18 cellular contexts compared by ENCODE assay signal in the genomic region with DNA sequence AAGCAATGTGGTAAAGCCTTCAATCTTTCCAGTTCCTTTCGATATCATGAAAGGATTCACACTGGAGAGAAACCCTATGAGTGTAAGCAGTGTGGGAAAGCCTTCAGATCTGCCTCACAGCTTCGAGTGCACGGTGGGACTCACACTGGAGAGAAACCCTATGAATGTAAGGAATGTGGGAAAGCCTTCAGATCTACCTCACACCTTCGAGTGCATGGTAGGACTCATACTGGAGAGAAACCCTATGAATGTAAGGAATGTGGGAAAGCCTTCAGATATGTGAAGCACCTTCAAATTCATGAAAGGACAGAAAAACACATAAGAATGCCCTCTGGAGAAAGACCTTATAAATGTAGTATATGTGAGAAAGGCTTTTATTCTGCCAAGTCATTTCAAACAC. TPM values are rescaled to one million over a fixed set of nuclear protein-coding genes. Genes with fewer than 3 reads are reported as not detected.
DNase-seq lines count a peak whose midpoint lies in the region; ATAC-seq and TF ChIP-seq lines count a peak whose summit lies in the region.
"Had no signal": no experiment of that assay in that cellular context is flagged by ENCODE, and none has a peak within 500 bp of the region (broad histone marks: within the 10 kb centered on the region; RNA-seq: fewer than 3 reads in every experiment).

No MANE protein-coding gene starts in this region.

- no peaks in the 10 kb centered on the region for H3K27me3 Mint-ChIP-seq in activated CD4-positive, alpha-beta T cell treated with anti-CD3 and anti-CD28 coated beads, Interleukin-2, amount 10 ng/mL, durations not matched to agents 24 days and 14 days
- H3K27me3 Mint-ChIP-seq: brain; naive thymus-derived CD4-positive, alpha-beta T cell had no signal

- peaks cover 44% of the 10 kb centered on the region for H3K9me3 Mint-ChIP-seq in activated CD4-positive, alpha-beta T cell treated with anti-CD3 and anti-CD28 coated beads, Interleukin-2, amount 10 ng/mL, durations not matched to agents 24 days and 14 days

- H3K4me3 Mint-ChIP-seq in activated CD4-positive, alpha-beta T cell treated with anti-CD3 and anti-CD28 coated beads, Interleukin-2, amount 10 ng/mL, durations not matched to agents 24 days and 14 days, result no peak overlapping the region
- H3K4me3 Mint-ChIP-seq: brain had no signal

- H3F3A ChIP-seq in smooth muscle cell (ENCODE audit: low read depth), result peaks cover 21% of the 10 kb centered on the region

- TF ChIP-seq CTCF in coronary artery (IDR thresholded peaks at IDR 0.05) (no peak), smooth muscle cell (IDR thresholded peaks at IDR 0.05; ENCODE audit: borderline replicate concordance, insufficient read depth, poor library complexity, severe bottlenecking) (no peak), spleen (IDR thresholded peaks at IDR 0.05 in 8 of 11, conservative IDR thresholded peaks at IDR 0.05 in 3 of 11) (no peak)

- no peak overlapping the region for H3K9ac ChIP-seq in smooth muscle cell (ENCODE audit: low read depth)

- peak; percentile 56 for DNase-seq in activated CD4-positive, alpha-beta T cell treated with anti-CD3 and anti-CD28 coated beads, Interleukin-2, amount 10 ng/mL, durations not matched to agents 24 days and 14 days
- no peak for DNase-seq in activated CD4-positive, alpha-beta T cell treated with anti-CD3 and anti-CD28 coated beads for 4 hours
- peak; percentile 24 for DNase-seq in LHCN-M2 (ENCODE audit: low read depth)
- no peak for DNase-seq in coronary artery (ENCODE audit: low spot score)
- DNase-seq in smooth muscle cell (lab: John Stamatoyannopoulos, UW; ENCODE audit: unreplicated experiment), result no peak
- no peak for DNase-seq in MG63
- DNase-seq in spleen, result no peak
- DNase-seq: activated CD4-positive, alpha-beta T cell treated with anti-CD3 and anti-CD28 coated beads, Interleukin-2, amount 50 U/mL, for 48 hours; COR-L47; left lung; NCI-H1105; NCI-H2227 treated with DMSO at 0.1 percent for 48 hours; T-helper 9 cell; testis had no signal

- H3K4me3 ChIP-seq in coronary artery (peak overlapping the region; percentile 19), smooth muscle cell (peak overlapping the region; percentile 24), MG63 (no peak overlapping the region), spleen (peak overlapping the region in 1 of 8 donors; percentile 4)
- H3K4me3 ChIP-seq: left lung, testis had no signal

- intact Hi-C loops in activated CD4-positive, alpha-beta T cell treated with anti-CD3 and anti-CD28 coated beads, Interleukin-2, amount 10 ng/mL, durations not matched to agents 24 days and 14 days (cut with micrococcal nuclease), result no loop called here
- intact Hi-C loops in spleen (cut with DNase I; ENCODE audit: low total_unique reads), result no loop called here

- peaks cover 87% of the 10 kb centered on the region for H3K9me3 ChIP-seq in smooth muscle cell (replicated peaks; ENCODE audit: low read depth)
- peaks cover 92% of the 10 kb centered on the region for H3K9me3 ChIP-seq in MG63
- H3K9me3 ChIP-seq in spleen, result peaks cover 53 to 100% (median 100%) of the 10 kb centered on the region in 8 donors

- H3K27ac Mint-ChIP-seq in activated CD4-positive, alpha-beta T cell treated with anti-CD3 and anti-CD28 coated beads, Interleukin-2, amount 10 ng/mL, durations not matched to agents 24 days and 14 days, result no peak overlapping the region
- H3K27ac Mint-ChIP-seq: brain had no signal

- no peaks in the 10 kb centered on the region for H3K4me1 ChIP-seq in smooth muscle cell (ENCODE audit: low read depth)
- H3K4me1 ChIP-seq in spleen, result no peaks in the 10 kb centered on the region
- H3K4me1 ChIP-seq: left lung, testis had no signal

- H4K20me1 ChIP-seq in smooth muscle cell (ENCODE audit: low read depth), result no peaks in the 10 kb centered on the region

- no peak overlapping the region for H3K4me2 ChIP-seq in smooth muscle cell

- H3K36me3 ChIP-seq in smooth muscle cell (ENCODE audit: low read depth) (peaks cover 67% of the 10 kb centered on the region), MG63 (peaks cover 95% of the 10 kb centered on the region), spleen (peaks cover 38 to 92% (median 65%) of the 10 kb centered on the region in 6 donors)

- TF ChIP-seq POLR2A in spleen (IDR thresholded peaks at IDR 0.05), result no peak

- no peak for ATAC-seq in GM21619 (IDR thresholded peaks at IDR 0.05; ENCODE audit: unreplicated experiment)
- ATAC-seq: left lung; naive thymus-derived CD4-positive, alpha-beta T cell had no signal

- peaks cover 85% of the 10 kb centered on the region for H3K36me3 Mint-ChIP-seq in activated CD4-positive, alpha-beta T cell treated with anti-CD3 and anti-CD28 coated beads, Interleukin-2, amount 10 ng/mL, durations not matched to agents 24 days and 14 days (ENCODE audit: low read depth)

- H3K4me1 Mint-ChIP-seq in activated CD4-positive, alpha-beta T cell treated with anti-CD3 and anti-CD28 coated beads, Interleukin-2, amount 10 ng/mL, durations not matched to agents 24 days and 14 days, result no peaks in the 10 kb centered on the region
- H3K4me1 Mint-ChIP-seq: brain; naive thymus-derived CD4-positive, alpha-beta T cell had no signal

- no peak overlapping the region for H3K27ac ChIP-seq in coronary artery
- H3K27ac ChIP-seq in smooth muscle cell (ENCODE audit: low read depth), result no peak overlapping the region
- no peak overlapping the region for H3K27ac ChIP-seq in spleen
- H3K27ac ChIP-seq: left lung, testis had no signal

- 97% methylated on average over 4 of the region's 4 CpGs for WGBS in smooth muscle cell (ENCODE audit: low lambda C conversion rate)
- 94 to 99% (median 98%) methylated on average over 4 of the region's 4 CpGs for WGBS in spleen, 5 donors

- H3K27me3 ChIP-seq in smooth muscle cell (ENCODE audit: low read depth) (no peaks in the 10 kb centered on the region), MG63 (no peaks in the 10 kb centered on the region), spleen (replicated peaks in 1 of 7) (no peaks in the 10 kb centered on the region)
- H3K27me3 ChIP-seq: left lung, testis had no signal

- H2AFZ ChIP-seq in smooth muscle cell (ENCODE audit: low read depth), result no peak overlapping the region

- peaks cover 2% of the 10 kb centered on the region for H3K79me2 ChIP-seq in smooth muscle cell (ENCODE audit: low read depth)

RNA-seq across cellular contexts. Expression of a gene that starts 15.6 kb away (rescaled TPM):
- 0.31 and 0.51 TPM in 2 replicates for total RNA-seq in activated CD4-positive, alpha-beta T cell treated with anti-CD3 and anti-CD28 coated beads, Interleukin-2, amount 10 ng/mL, durations not matched to agents 24 days and 14 days
- total RNA-seq in LHCN-M2 (2014; rRNA removed) (0.69 and 1.7 TPM in 2 replicates), smooth muscle cell (1.2 and 1.6 TPM in 2 replicates), spleen (10 to 100 TPM in 1 of 7 donors, 1 to 10 TPM in 6; 5.3 to 10.7 (median 7.1) TPM)
- polyA plus RNA-seq in LHCN-M2 (2012), result 0.51 TPM
- polyA plus RNA-seq in smooth muscle cell (0.53 and 0.73 TPM in 2 replicates), spleen (1 to 10 TPM; 3.7 to 6.4 (median 5.5) TPM)
- 0.22 and 0.40 TPM in 2 replicates for total RNA-seq in MG63 (2014; rRNA removed; shearing (Covaris generic); ENCODE audit: low replicate concordance)
- total RNA-seq: HT1080 had no signal

RNA-seq across cellular contexts. Expression of a gene that starts 24.3 kb away (rescaled TPM):
- 12.6 and 13.4 TPM in 2 replicates for total RNA-seq in activated CD4-positive, alpha-beta T cell treated with anti-CD3 and anti-CD28 coated beads, Interleukin-2, amount 10 ng/mL, durations not matched to agents 24 days and 14 days
- 8.7 and 9.5 TPM in 2 replicates for total RNA-seq in LHCN-M2 (2014; rRNA removed)
- polyA plus RNA-seq in LHCN-M2 (2012), result 3.5 TPM
- total RNA-seq in smooth muscle cell, result 8.3 and 10.4 TPM in 2 replicates
- 1.2 and 1.3 TPM in 2 replicates for polyA plus RNA-seq in smooth muscle cell
- 19.3 and 24.5 TPM in 2 replicates for total RNA-seq in MG63 (2014; rRNA removed; shearing (Covaris generic); ENCODE audit: low replicate concordance)
- total RNA-seq in spleen, result 10 to 100 TPM; 20.1 to 34.0 (median 25.5) TPM
- polyA plus RNA-seq in spleen, result 10 to 100 TPM; 12.2 to 31.7 (median 14.8) TPM

Comparison
In these comparisons a context has a peak if more than half of its experiments do, and no peak if none do; other contexts are left out.
1. DNase-seq: peak in activated CD4-positive, alpha-beta T cell treated with anti-CD3 and anti-CD28 coated beads, Interleukin-2, amount 10 ng/mL, durations not matched to agents 24 days and 14 days (single experiment) and LHCN-M2 (single experiment); none in activated CD4-positive, alpha-beta T cell treated with anti-CD3 and anti-CD28 coated beads for 4 hours (0 of 2), coronary artery (single experiment), smooth muscle cell (single experiment), MG63 (single experiment) and spleen (single experiment).